ENCODE assay signal across 21 cellular contexts in the genomic region with DNA sequence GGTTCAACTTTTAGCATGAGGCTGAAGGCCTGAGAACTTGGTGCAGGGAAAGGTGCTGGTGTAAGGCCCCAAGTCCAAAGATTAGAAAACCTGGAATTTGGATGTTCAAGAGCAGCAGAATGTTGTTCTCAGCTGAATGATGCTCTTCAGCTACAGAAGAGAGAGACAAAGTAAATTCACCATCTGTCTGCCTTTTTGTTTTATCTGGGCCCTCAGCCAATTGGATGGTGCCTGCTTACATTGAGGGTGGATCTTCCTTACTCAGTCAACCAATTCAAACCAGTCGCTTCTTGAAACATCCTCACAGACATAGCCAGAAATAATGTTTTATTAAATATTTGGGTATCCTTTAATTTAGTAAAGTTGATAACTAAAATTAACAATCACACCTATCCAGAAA.
"Had no signal": no experiment of that assay in that cellular context is flagged by ENCODE, and none has a peak within 500 bp of the region (broad histone marks: within the 10 kb centered on the region; RNA-seq: fewer than 3 reads in every experiment).

No MANE protein-coding gene starts in this region.

- H3K27ac Mint-ChIP-seq: activated CD8-positive, alpha-beta memory T cell treated with anti-CD3 and anti-CD28 coated beads, Interleukin-2, amount 10 ng/mL, durations not matched to agents 7 days and 5 days; activated naive CD4-positive, alpha-beta T cell treated with anti-CD3 and anti-CD28 coated beads for 36 hours; activated naive CD8-positive, alpha-beta T cell treated with anti-CD3 and anti-CD28 coated beads for 36 hours; activated T-cell treated with anti-CD3 and anti-CD28 coated beads, Interleukin-2, amount 50 U/mL, for 24 hours; T-helper 17 cell; WTC11 had no signal

- H3K9me3 Mint-ChIP-seq: activated naive CD4-positive, alpha-beta T cell treated with anti-CD3 and anti-CD28 coated beads for 36 hours; activated naive CD8-positive, alpha-beta T cell treated with anti-CD3 and anti-CD28 coated beads for 36 hours; activated T-cell treated with anti-CD3 and anti-CD28 coated beads, Interleukin-2, amount 50 U/mL, for 24 hours had no signal

- H3K4me1 Mint-ChIP-seq: activated CD8-positive, alpha-beta memory T cell treated with anti-CD3 and anti-CD28 coated beads, Interleukin-2, amount 10 ng/mL, durations not matched to agents 7 days and 5 days; activated naive CD8-positive, alpha-beta T cell treated with anti-CD3 and anti-CD28 coated beads for 36 hours; T-helper 17 cell; WTC11 had no signal

- ATAC-seq: activated CD8-positive, alpha-beta memory T cell treated with anti-CD3 and anti-CD28 coated beads, Interleukin-2, amount 10 ng/mL, durations not matched to agents 7 days and 5 days; T-helper 17 cell; WTC11 had no signal

- H3K36me3 ChIP-seq: brain microvascular endothelial cell had no signal

- H3K27me3 Mint-ChIP-seq: activated CD8-positive, alpha-beta memory T cell treated with anti-CD3 and anti-CD28 coated beads, Interleukin-2, amount 10 ng/mL, durations not matched to agents 7 days and 5 days; activated naive CD8-positive, alpha-beta T cell treated with anti-CD3 and anti-CD28 coated beads for 36 hours; activated T-cell treated with anti-CD3 and anti-CD28 coated beads, Interleukin-2, amount 50 U/mL, for 24 hours; T-helper 17 cell had no signal

- H3K27me3 ChIP-seq: brain microvascular endothelial cell had no signal

- H3K4me3 Mint-ChIP-seq: activated CD8-positive, alpha-beta memory T cell treated with anti-CD3 and anti-CD28 coated beads, Interleukin-2, amount 10 ng/mL, durations not matched to agents 7 days and 5 days; activated naive CD4-positive, alpha-beta T cell treated with anti-CD3 and anti-CD28 coated beads for 36 hours; activated naive CD8-positive, alpha-beta T cell treated with anti-CD3 and anti-CD28 coated beads for 36 hours; activated T-cell treated with anti-CD3 and anti-CD28 coated beads, Interleukin-2, amount 50 U/mL, for 24 hours; T-helper 17 cell; WTC11 had no signal

- H3K27ac ChIP-seq: brain microvascular endothelial cell, PC-9 had no signal

- DNase-seq: activated CD4-positive, alpha-beta T cell treated with anti-CD3 and anti-CD28 coated beads for 48 hours; activated CD4-positive, alpha-beta T cell treated with anti-CD3 and anti-CD28 coated beads, Interleukin-2, amount 50 U/mL, for 4 hours; activated CD4-positive, CD25-positive, alpha-beta regulatory T cell treated with anti-CD3 and anti-CD28 coated beads, Interleukin-2, amount 50 U/mL, for 72 hours; activated CD8-positive, alpha-beta memory T cell treated with anti-CD3 and anti-CD28 coated beads, Interleukin-2, amount 10 ng/mL, durations not matched to agents 7 days and 5 days; activated gamma-delta T cell; activated naive CD4-positive, alpha-beta T cell treated with anti-CD3 and anti-CD28 coated beads for 36 hours; activated naive CD8-positive, alpha-beta T cell treated with anti-CD3 and anti-CD28 coated beads for 36 hours; activated T-cell treated with anti-CD3 and anti-CD28 coated beads, Interleukin-2, amount 50 U/mL, for 24 hours; brain microvascular endothelial cell; central memory CD4-positive, alpha-beta T cell; Kasumi-1; KBM-7; NCI-H1105 treated with DMSO at 0.1 percent for 48 hours; NCI-H1436 treated with DMSO at 0.1 percent for 48 hours; NCI-H1930; NCI-H69; PC-9; SIG-M5; T-helper 17 cell; T-helper 9 cell had no signal

- H3K36me3 Mint-ChIP-seq: activated CD8-positive, alpha-beta memory T cell treated with anti-CD3 and anti-CD28 coated beads, Interleukin-2, amount 10 ng/mL, durations not matched to agents 7 days and 5 days; activated naive CD8-positive, alpha-beta T cell treated with anti-CD3 and anti-CD28 coated beads for 36 hours; WTC11 had no signal

- H3K4me2 ChIP-seq: PC-9 had no signal

- H3K4me3 ChIP-seq: PC-9 had no signal

- H2AFZ ChIP-seq: PC-9 had no signal
